Comparison of ENCODE assay signal across 30 cellular contexts in the genomic region with DNA sequence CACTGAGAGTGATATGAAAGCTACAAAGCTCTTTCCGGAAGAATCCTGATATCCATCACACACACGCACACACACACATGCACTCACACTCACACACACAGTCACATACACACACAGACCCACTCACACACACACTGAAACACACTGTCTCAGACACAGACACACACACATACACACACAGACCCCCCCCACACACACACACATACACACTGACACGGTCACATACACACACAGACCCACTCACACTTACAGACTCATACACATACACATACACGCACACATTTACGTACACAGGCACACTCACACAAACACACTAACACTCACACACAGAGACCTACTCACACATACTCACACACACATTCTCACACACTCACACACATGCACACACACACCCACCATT.
"Had no signal": no experiment of that assay in that cellular context is flagged by ENCODE, and none has a peak within 500 bp of the region (broad histone marks: within the 10 kb centered on the region; RNA-seq: fewer than 3 reads in every experiment).

No MANE protein-coding gene starts in this region.

- H3K27me3 Mint-ChIP-seq: dendritic cell treated with granulocyte-macrophage colony-stimulating factor and Interleukin-4, amounts not matched to agents 40 ng/mL and 50 ng/mL, for 4 days had no signal

- H3K9me3 Mint-ChIP-seq: activated CD8-positive, alpha-beta T cell treated with anti-CD3 and anti-CD28 coated beads for 36 hours; activated naive CD4-positive, alpha-beta T cell treated with anti-CD3 and anti-CD28 coated beads, Interleukin-2, amount 50 U/mL, for 24 hours; activated naive CD8-positive, alpha-beta T cell treated with anti-CD3 and anti-CD28 coated beads, Interleukin-2, amount 50 U/mL, for 24 hours; activated T-helper 2 cell treated with anti-CD3 and anti-CD28 coated beads, Interferon-gamma antibody, Interleukin-2, Interleukin-4, amounts not matched to agents 10 μg/mL and 5 μg/mL and 100 μg/mL, durations not matched to agents 14 hours and 24 hours and 36 hours; central memory CD8-positive, alpha-beta T cell; dendritic cell treated with granulocyte-macrophage colony-stimulating factor and Interleukin-4, amounts not matched to agents 40 ng/mL and 50 ng/mL, for 4 days; immature natural killer cell; natural killer cell had no signal

- H3K9me3 ChIP-seq: breast epithelium, thyroid gland had no signal

- H3K27ac ChIP-seq: breast epithelium, heart left ventricle, stomach, thyroid gland had no signal

- H3K4me3 ChIP-seq: breast epithelium, heart left ventricle, smooth muscle cell, stomach, thyroid gland had no signal

- H3K27me3 ChIP-seq: breast epithelium, heart left ventricle, stomach, thyroid gland had no signal

- H3K36me3 ChIP-seq: breast epithelium, heart left ventricle, stomach, thyroid gland had no signal

- H3K4me1 Mint-ChIP-seq: activated naive CD4-positive, alpha-beta T cell treated with anti-CD3 and anti-CD28 coated beads, Interleukin-2, amount 50 U/mL, for 24 hours; central memory CD8-positive, alpha-beta T cell; immature natural killer cell; mesothelial cell of epicardium; natural killer cell; stimulated activated naive B cell treated with anti-CD40 and anti-IgM and Interleukin-4, amounts not matched to agents 10 μg/mL and 1 μg/mL and 100 μg/mL, for 72 hours had no signal

- DNase-seq: activated CD4-positive, alpha-beta T cell treated with anti-CD3 and anti-CD28 coated beads, Interleukin-2, amount 50 U/mL, for 1 hour; activated CD4-positive, CD25-positive, alpha-beta regulatory T cell treated with anti-CD3 and anti-CD28 coated beads, Interleukin-2, amount 50 U/mL, for 72 hours; activated CD8-positive, alpha-beta T cell treated with anti-CD3 and anti-CD28 coated beads for 36 hours; activated naive CD8-positive, alpha-beta T cell treated with anti-CD3 and anti-CD28 coated beads, Interleukin-2, amount 50 U/mL, for 24 hours; activated T-cell treated with anti-CD3 and anti-CD28 coated beads, Interleukin-2, amount 50 U/mL, for 48 hours; amygdala; endodermal cell; foreskin fibroblast; heart left ventricle; hypothalamus; immature natural killer cell; kidney; left colon; mammary epithelial cell; natural killer cell; posterior cingulate gyrus; stimulated activated CD4-positive, alpha-beta T cell treated with anti-CD3 and anti-CD28 coated beads, Interleukin-1b, Interleukin-23, amount 100 ng/mL, for 48 hours; stimulated activated CD4-positive, alpha-beta T cell treated with anti-CD3 and anti-CD28 coated beads, Interleukin-4, amount 100 ng/mL, for 4 hours; stimulated activated naive B cell treated with anti-CD40 and anti-IgM and Interleukin-4, amounts not matched to agents 10 μg/mL and 1 μg/mL and 100 μg/mL, for 72 hours; stomach; T-helper 2 cell; thyroid gland had no signal

- H3K4me1 ChIP-seq: breast epithelium, heart left ventricle, thyroid gland had no signal

- H3K27ac Mint-ChIP-seq: activated CD8-positive, alpha-beta T cell treated with anti-CD3 and anti-CD28 coated beads for 36 hours; activated naive CD4-positive, alpha-beta T cell treated with anti-CD3 and anti-CD28 coated beads, Interleukin-2, amount 50 U/mL, for 24 hours; activated naive CD8-positive, alpha-beta T cell treated with anti-CD3 and anti-CD28 coated beads, Interleukin-2, amount 50 U/mL, for 24 hours; activated T-helper 2 cell treated with anti-CD3 and anti-CD28 coated beads, Interferon-gamma antibody, Interleukin-2, Interleukin-4, amounts not matched to agents 10 μg/mL and 5 μg/mL and 100 μg/mL, durations not matched to agents 14 hours and 24 hours and 36 hours; dendritic cell treated with granulocyte-macrophage colony-stimulating factor and Interleukin-4, amounts not matched to agents 40 ng/mL and 50 ng/mL, for 4 days; endodermal cell; immature natural killer cell; mesothelial cell of epicardium; natural killer cell; stimulated activated naive B cell treated with anti-CD40 and anti-IgM and Interleukin-4, amounts not matched to agents 10 μg/mL and 1 μg/mL and 100 μg/mL, for 72 hours had no signal

- H3K36me3 Mint-ChIP-seq: activated naive CD4-positive, alpha-beta T cell treated with anti-CD3 and anti-CD28 coated beads, Interleukin-2, amount 50 U/mL, for 24 hours; immature natural killer cell; mesothelial cell of epicardium; natural killer cell; stimulated activated naive B cell treated with anti-CD40 and anti-IgM and Interleukin-4, amounts not matched to agents 10 μg/mL and 1 μg/mL and 100 μg/mL, for 72 hours had no signal

- H3K4me3 Mint-ChIP-seq: activated CD8-positive, alpha-beta T cell treated with anti-CD3 and anti-CD28 coated beads for 36 hours; activated naive CD4-positive, alpha-beta T cell treated with anti-CD3 and anti-CD28 coated beads, Interleukin-2, amount 50 U/mL, for 24 hours; activated naive CD8-positive, alpha-beta T cell treated with anti-CD3 and anti-CD28 coated beads, Interleukin-2, amount 50 U/mL, for 24 hours; central memory CD8-positive, alpha-beta T cell; dendritic cell treated with granulocyte-macrophage colony-stimulating factor and Interleukin-4, amounts not matched to agents 40 ng/mL and 50 ng/mL, for 4 days; endodermal cell; immature natural killer cell; mesothelial cell of epicardium; natural killer cell; stimulated activated naive B cell treated with anti-CD40 and anti-IgM and Interleukin-4, amounts not matched to agents 10 μg/mL and 1 μg/mL and 100 μg/mL, for 72 hours had no signal

- ATAC-seq: activated CD8-positive, alpha-beta T cell treated with anti-CD3 and anti-CD28 coated beads for 36 hours; activated naive CD8-positive, alpha-beta T cell treated with anti-CD3 and anti-CD28 coated beads, Interleukin-2, amount 50 U/mL, for 24 hours; esophagus mucosa; left colon; stimulated activated naive B cell treated with anti-CD40 and anti-IgM and Interleukin-4, amounts not matched to agents 10 μg/mL and 1 μg/mL and 100 μg/mL, for 72 hours had no signal
